In genomic region chr4:151226004-151226932, GRCh38 we compare ENCODE assay signal across 9 cellular contexts. TPM values are rescaled to one million over a fixed set of nuclear protein-coding genes. Genes with fewer than 3 reads are reported as not detected.
DNase-seq lines count a peak whose midpoint lies in the region; ATAC-seq and TF ChIP-seq lines count a peak whose summit lies in the region.
"Had no signal": no experiment of that assay in that cellular context is flagged by ENCODE, and none has a peak within 500 bp of the region (broad histone marks: within the 10 kb centered on the region; RNA-seq: fewer than 3 reads in every experiment).

No MANE protein-coding gene starts in this region.

- H3K4me1 ChIP-seq in thoracic aorta (ENCODE audit: control insufficient read depth in 1 of 2, low read depth in 2 of 2) = peaks cover 3 to 39% of the 10 kb centered on the region in 2 donors

- ATAC-seq in thoracic aorta (ENCODE audit: insufficient number of reproducible peaks, low FRiP score, low read depth) (peak; percentile 75), WTC11 (no peak), HG03432 (IDR thresholded peaks at IDR 0.05; ENCODE audit: unreplicated experiment) (no peak)

- H3K4me3 ChIP-seq in dorsolateral prefrontal cortex (peak overlapping the region; percentile 4 to 75 (median 51)), thoracic aorta (peak overlapping the region; percentile 68)

- H3K27me3 ChIP-seq in dorsolateral prefrontal cortex = no peaks in the 10 kb centered on the region
- H3K27me3 ChIP-seq in thoracic aorta (replicated peaks; ENCODE audit: insufficient read depth) = no peaks in the 10 kb centered on the region

- no peak overlapping the region for H3K4me3 Mint-ChIP-seq in WTC11

- H3K9me3 Mint-ChIP-seq in WTC11 = peaks cover 8% of the 10 kb centered on the region; the same call in 1 of the 2 replicates

- peak in 3 of 56 donors; percentile 6 to 13 (median 11) for TF ChIP-seq CTCF in dorsolateral prefrontal cortex (IDR thresholded peaks at IDR 0.05 in 54 of 56, conservative IDR thresholded peaks at IDR 0.05 in 2 of 56; ENCODE audit: low read depth in 1 of 56, partially characterized antibody in 56 of 56)
- TF ChIP-seq CTCF in thoracic aorta (IDR thresholded peaks at IDR 0.05) = no peak
- no peak for TF ChIP-seq CTCF in WTC11 (IDR thresholded peaks at IDR 0.05)

- POLR2A ChIA-PET in WTC11 (lab: Charles Lee) = no interaction called here

- intact Hi-C loops in dorsolateral prefrontal cortex (cut with DNase I) = no loop called here

- H3K4me1 Mint-ChIP-seq in WTC11 = peaks cover 17% of the 10 kb centered on the region

- no peaks in the 10 kb centered on the region for H3K27me3 Mint-ChIP-seq in WTC11 (ENCODE audit: low read depth)

- H3K27ac Mint-ChIP-seq in WTC11 = no peak overlapping the region

- DNase-seq in HT1080 (ENCODE audit: low read depth) = peak; percentile 88
- no peak for DNase-seq in dorsolateral prefrontal cortex
- DNase-seq in lung microvascular endothelial cell (ENCODE audit: low read depth in 2 of 2) = peak; percentile 80 to 88
- no peak for DNase-seq in thoracic aorta (ENCODE audit: low spot score)
- no peak for DNase-seq in HT-29 (ENCODE audit: low spot score)
- no peak for DNase-seq in NCI-H1417 treated with DMSO at 0.1 percent for 48 hours (lab: John Stamatoyannopoulos, UW)
- no peak for DNase-seq in WTC11 (ENCODE audit: low spot score)
- DNase-seq: NCI-H526 had no signal

- peaks cover 11% of the 10 kb centered on the region for H3K36me3 Mint-ChIP-seq in WTC11

- H3K27ac ChIP-seq in dorsolateral prefrontal cortex (peak overlapping the region in 58 of 59 donors; percentile 21 to 94 (median 83)), thoracic aorta (peak overlapping the region; percentile 76 to 92)

- H3K9me3 ChIP-seq in thoracic aorta = no peaks in the 10 kb centered on the region

- H3K36me3 ChIP-seq in thoracic aorta = no peaks in the 10 kb centered on the region

- CTCF ChIA-PET in WTC11 (lab: Charles Lee) = no interaction called here

TF ChIP-seq in WTC11, 78 proteins besides CTCF, POLR2A, EP300 and RAD21:
- TF ChIP-seq, protein P1, sequence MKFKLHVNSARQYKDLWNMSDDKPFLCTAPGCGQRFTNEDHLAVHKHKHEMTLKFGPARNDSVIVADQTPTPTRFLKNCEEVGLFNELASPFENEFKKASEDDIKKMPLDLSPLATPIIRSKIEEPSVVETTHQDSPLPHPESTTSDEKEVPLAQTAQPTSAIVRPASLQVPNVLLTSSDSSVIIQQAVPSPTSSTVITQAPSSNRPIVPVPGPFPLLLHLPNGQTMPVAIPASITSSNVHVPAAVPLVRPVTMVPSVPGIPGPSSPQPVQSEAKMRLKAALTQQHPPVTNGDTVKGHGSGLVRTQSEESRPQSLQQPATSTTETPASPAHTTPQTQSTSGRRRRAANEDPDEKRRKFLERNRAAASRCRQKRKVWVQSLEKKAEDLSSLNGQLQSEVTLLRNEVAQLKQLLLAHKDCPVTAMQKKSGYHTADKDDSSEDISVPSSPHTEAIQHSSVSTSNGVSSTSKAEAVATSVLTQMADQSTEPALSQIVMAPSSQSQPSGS (CRISPR knock-in tag; IDR thresholded peaks at IDR 0.05; ENCODE audit: borderline replicate concordance, low read depth) = no peak
- TF ChIP-seq JAZF1 (CRISPR knock-in tag; IDR thresholded peaks at IDR 0.05) (no peak), TEAD1 (CRISPR knock-in tag; IDR thresholded peaks at IDR 0.05) (no peak), ZBTB21 (CRISPR knock-in tag; IDR thresholded peaks at IDR 0.05; ENCODE audit: borderline replicate concordance) (no peak), FOXJ3 (CRISPR knock-in tag; IDR thresholded peaks at IDR 0.05; ENCODE audit: borderline replicate concordance) (no peak), RORB (CRISPR knock-in tag; IDR thresholded peaks at IDR 0.05) (no peak), ZNF263 (CRISPR knock-in tag; IDR thresholded peaks at IDR 0.05; ENCODE audit: low read depth) (no peak), STAT6 (CRISPR knock-in tag; conservative IDR thresholded peaks at IDR 0.05; ENCODE audit: low read depth) (no peak), ZNF317 (CRISPR knock-in tag; IDR thresholded peaks at IDR 0.05; ENCODE audit: borderline replicate concordance, low read depth) (no peak), ATF1 (CRISPR knock-in tag; IDR thresholded peaks at IDR 0.05) (no peak), MAX (CRISPR knock-in tag; IDR thresholded peaks at IDR 0.05) (no peak), TCF7 (CRISPR knock-in tag; IDR thresholded peaks at IDR 0.05; ENCODE audit: low read depth) (no peak)
- TF ChIP-seq, protein P2, sequence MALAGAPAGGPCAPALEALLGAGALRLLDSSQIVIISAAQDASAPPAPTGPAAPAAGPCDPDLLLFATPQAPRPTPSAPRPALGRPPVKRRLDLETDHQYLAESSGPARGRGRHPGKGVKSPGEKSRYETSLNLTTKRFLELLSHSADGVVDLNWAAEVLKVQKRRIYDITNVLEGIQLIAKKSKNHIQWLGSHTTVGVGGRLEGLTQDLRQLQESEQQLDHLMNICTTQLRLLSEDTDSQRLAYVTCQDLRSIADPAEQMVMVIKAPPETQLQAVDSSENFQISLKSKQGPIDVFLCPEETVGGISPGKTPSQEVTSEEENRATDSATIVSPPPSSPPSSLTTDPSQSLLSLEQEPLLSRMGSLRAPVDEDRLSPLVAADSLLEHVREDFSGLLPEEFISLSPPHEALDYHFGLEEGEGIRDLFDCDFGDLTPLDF (CRISPR knock-in tag; IDR thresholded peaks at IDR 0.05) = no peak

RNA-seq across cellular contexts. Expression of gene PRSS48, which starts 50.7 kb away (rescaled TPM):
- total RNA-seq in HT1080 (2014; rRNA removed; shearing (Covaris generic)) = not detected in 2 replicates
- polyA plus RNA-seq in HT1080 (2015; cell fraction: cytosol; rRNA removed) = not detected in 2 replicates
- not detected in 2 replicates for polyA plus RNA-seq in HT1080 (2015; cell fraction: nucleus; rRNA removed)
- 1 to 10 TPM in 1 of 120 experiments, not detected in 119; 1.0 TPM for total RNA-seq in dorsolateral prefrontal cortex
- not detected in 2 replicates for total RNA-seq in lung microvascular endothelial cell
- not detected for total RNA-seq in thoracic aorta
- not detected in 2 replicates for total RNA-seq in HT-29 (2014; rRNA removed; shearing (Covaris generic))
- not detected in 3 replicates for total RNA-seq in WTC11 (2021)

Comparison
In these comparisons a context has a peak if more than half of its experiments do, and no peak if none do; other contexts are left out.
1. DNase-seq: peak in HT1080 (single experiment) and lung microvascular endothelial cell (2 of 2); none in dorsolateral prefrontal cortex (0 of 10), thoracic aorta (single experiment), HT-29 (single experiment), NCI-H1417 treated with DMSO at 0.1 percent for 48 hours (single experiment) and WTC11 (single experiment).